ENCODE assay signal across 18 cellular contexts in genomic region chr11:13294178-13294577, GRCh38. TPM values are rescaled to one million over a fixed set of nuclear protein-coding genes. Genes with fewer than 3 reads are reported as not detected.
A peak's percentile ranks its signal among the peaks of the same experiment; 100 is the strongest.
DNase-seq lines count a peak whose midpoint lies in the region; ATAC-seq and TF ChIP-seq lines count a peak whose summit lies in the region.
"Had no signal": no experiment of that assay in that cellular context is flagged by ENCODE, and none has a peak within 500 bp of the region (broad histone marks: within the 10 kb centered on the region; RNA-seq: fewer than 3 reads in every experiment).

No MANE protein-coding gene starts in this region.

- H3K4me3 Mint-ChIP-seq in activated CD8-positive, alpha-beta memory T cell treated with anti-CD3 and anti-CD28 coated beads, Interleukin-2, amount 10 ng/mL, durations not matched to agents 7 days and 5 days = no peak overlapping the region
- H3K4me3 Mint-ChIP-seq in activated T-helper 17 cell treated with anti-CD3 and anti-CD28 coated beads, Interleukin-2, amount 50 U/mL, for 72 hours = peak overlapping the region; percentile 51
- H3K4me3 Mint-ChIP-seq in central memory CD8-positive, alpha-beta T cell = peak overlapping the region; percentile 25
- peak overlapping the region; percentile 24 for H3K4me3 Mint-ChIP-seq in natural killer cell treated with Interleukin-12 subunit alpha and Interleukin-12 subunit beta and Interleukin-15 and Interleukin-18, amount 100 ng/mL, for 72 hours
- H3K4me3 Mint-ChIP-seq: B cell; CD8-positive, alpha-beta T cell; GM23338 had no signal

- peaks cover 22% of the 10 kb centered on the region for H3K36me3 Mint-ChIP-seq in activated CD8-positive, alpha-beta memory T cell treated with anti-CD3 and anti-CD28 coated beads, Interleukin-2, amount 10 ng/mL, durations not matched to agents 7 days and 5 days
- H3K36me3 Mint-ChIP-seq in activated T-helper 17 cell treated with anti-CD3 and anti-CD28 coated beads, Interleukin-2, amount 50 U/mL, for 72 hours (ENCODE audit: low read depth) = peaks cover 24% of the 10 kb centered on the region
- peaks cover 8% of the 10 kb centered on the region for H3K36me3 Mint-ChIP-seq in central memory CD8-positive, alpha-beta T cell (ENCODE audit: insufficient read depth)
- no peaks in the 10 kb centered on the region for H3K36me3 Mint-ChIP-seq in natural killer cell treated with Interleukin-12 subunit alpha and Interleukin-12 subunit beta and Interleukin-15 and Interleukin-18, amount 100 ng/mL, for 72 hours

- WGBS in stomach, 5 donors = 53 to 63% (median 59%) methylated on average over 4 of the region's 4 CpGs

- H3K27me3 Mint-ChIP-seq in activated CD8-positive, alpha-beta memory T cell treated with anti-CD3 and anti-CD28 coated beads, Interleukin-2, amount 10 ng/mL, durations not matched to agents 7 days and 5 days = no peaks in the 10 kb centered on the region
- no peaks in the 10 kb centered on the region for H3K27me3 Mint-ChIP-seq in activated T-helper 17 cell treated with anti-CD3 and anti-CD28 coated beads, Interleukin-2, amount 50 U/mL, for 72 hours
- no peaks in the 10 kb centered on the region for H3K27me3 Mint-ChIP-seq in central memory CD8-positive, alpha-beta T cell
- H3K27me3 Mint-ChIP-seq in natural killer cell treated with Interleukin-12 subunit alpha and Interleukin-12 subunit beta and Interleukin-15 and Interleukin-18, amount 100 ng/mL, for 72 hours = no peaks in the 10 kb centered on the region
- H3K27me3 Mint-ChIP-seq: B cell had no signal

- no peak for TF ChIP-seq EP300 in stomach (IDR thresholded peaks at IDR 0.05)

- no peak for TF ChIP-seq POLR2A in stomach (IDR thresholded peaks at IDR 0.05)

- H3K36me3 ChIP-seq in stomach = no peaks in the 10 kb centered on the region

- POLR2A ChIA-PET in RWPE1 (lab: Yijun Ruan, JAX; ENCODE audit: low non-redundant PET) = no interaction called here

- H3K27ac ChIP-seq in stomach (no peak overlapping the region), RWPE1 (no peak overlapping the region)
- H3K27ac ChIP-seq: BLaER1 treated with 17β-estradiol and CSF1 and Interleukin-3, amounts not matched to agents 10 nM and 100 nM; HL-60 had no signal

- no peaks in the 10 kb centered on the region for H3K9me3 ChIP-seq in stomach
- H3K9me3 ChIP-seq: BLaER1 treated with 17β-estradiol and CSF1 and Interleukin-3, amounts not matched to agents 10 nM and 100 nM had no signal

- no peaks in the 10 kb centered on the region for H3K27me3 ChIP-seq in stomach
- H3K27me3 ChIP-seq: BLaER1 treated with 17β-estradiol and CSF1 and Interleukin-3, amounts not matched to agents 10 nM and 100 nM had no signal

- intact Hi-C loops in stomach (cut with DNase I; ENCODE audit: low total_unique reads) = no loop called here

- peaks cover 14 to 41% (median 26%) of the 10 kb centered on the region in 4 donors for H3K4me1 ChIP-seq in stomach

- no peak for TF ChIP-seq CTCF in stomach (IDR thresholded peaks at IDR 0.05)
- no peak for TF ChIP-seq CTCF in RWPE1 (conservative IDR thresholded peaks at IDR 0.05; ENCODE audit: low read depth)

- H3K4me3 ChIP-seq in stomach = no peak overlapping the region
- H3K4me3 ChIP-seq: BLaER1 treated with 17β-estradiol and CSF1 and Interleukin-3, amounts not matched to agents 10 nM and 100 nM; GM23338 had no signal

- H3K27ac Mint-ChIP-seq in activated CD8-positive, alpha-beta memory T cell treated with anti-CD3 and anti-CD28 coated beads, Interleukin-2, amount 10 ng/mL, durations not matched to agents 7 days and 5 days = peak overlapping the region; percentile 27
- peak overlapping the region; percentile 69 for H3K27ac Mint-ChIP-seq in activated T-helper 17 cell treated with anti-CD3 and anti-CD28 coated beads, Interleukin-2, amount 50 U/mL, for 72 hours
- H3K27ac Mint-ChIP-seq in central memory CD8-positive, alpha-beta T cell (ENCODE audit: low read depth) = no peak overlapping the region
- peak overlapping the region; percentile 87 to 97 for H3K27ac Mint-ChIP-seq in natural killer cell treated with Interleukin-12 subunit alpha and Interleukin-12 subunit beta and Interleukin-15 and Interleukin-18, amount 100 ng/mL, for 72 hours
- H3K27ac Mint-ChIP-seq: B cell; CD8-positive, alpha-beta T cell; GM23338 had no signal

- no peak for DNase-seq in activated CD8-positive, alpha-beta memory T cell treated with anti-CD3 and anti-CD28 coated beads, Interleukin-2, amount 10 ng/mL, durations not matched to agents 7 days and 5 days
- no peak for DNase-seq in activated CD8-positive, alpha-beta memory T cell treated with anti-CD3 and anti-CD28 coated beads for 24 hours
- DNase-seq in central memory CD8-positive, alpha-beta T cell (ENCODE audit: low spot score in 2 of 2) = no peak
- DNase-seq in natural killer cell treated with Interleukin-12 subunit alpha and Interleukin-12 subunit beta and Interleukin-15 and Interleukin-18, amount 100 ng/mL, for 72 hours (ENCODE audit: low spot score) = no peak
- no peak for DNase-seq in stimulated activated CD8-positive, alpha-beta memory T cell treated with anti-CD3 and anti-CD28 coated beads, Interleukin-4, amount 100 ng/mL, for 48 hours
- DNase-seq in stomach (no peak), RWPE1 (ENCODE audit: low spot score) (no peak)
- DNase-seq: CD8-positive, alpha-beta T cell; DMS 273 treated with DMSO at 0.1 percent for 48 hours; DMS53; DND-41; EL; HCEC 1CT had no signal

- no peaks in the 10 kb centered on the region for H3K9me3 Mint-ChIP-seq in activated CD8-positive, alpha-beta memory T cell treated with anti-CD3 and anti-CD28 coated beads, Interleukin-2, amount 10 ng/mL, durations not matched to agents 7 days and 5 days (ENCODE audit: low read depth)
- no peaks in the 10 kb centered on the region for H3K9me3 Mint-ChIP-seq in activated T-helper 17 cell treated with anti-CD3 and anti-CD28 coated beads, Interleukin-2, amount 50 U/mL, for 72 hours
- no peaks in the 10 kb centered on the region for H3K9me3 Mint-ChIP-seq in central memory CD8-positive, alpha-beta T cell
- no peaks in the 10 kb centered on the region for H3K9me3 Mint-ChIP-seq in natural killer cell treated with Interleukin-12 subunit alpha and Interleukin-12 subunit beta and Interleukin-15 and Interleukin-18, amount 100 ng/mL, for 72 hours
- H3K9me3 Mint-ChIP-seq: CD8-positive, alpha-beta T cell; GM23338 had no signal

- H3K4me1 Mint-ChIP-seq in activated CD8-positive, alpha-beta memory T cell treated with anti-CD3 and anti-CD28 coated beads, Interleukin-2, amount 10 ng/mL, durations not matched to agents 7 days and 5 days = peaks cover 93% of the 10 kb centered on the region
- peaks cover 79% of the 10 kb centered on the region for H3K4me1 Mint-ChIP-seq in activated T-helper 17 cell treated with anti-CD3 and anti-CD28 coated beads, Interleukin-2, amount 50 U/mL, for 72 hours
- H3K4me1 Mint-ChIP-seq in central memory CD8-positive, alpha-beta T cell = peaks cover 85% of the 10 kb centered on the region
- H3K4me1 Mint-ChIP-seq in natural killer cell treated with Interleukin-12 subunit alpha and Interleukin-12 subunit beta and Interleukin-15 and Interleukin-18, amount 100 ng/mL, for 72 hours (ENCODE audit: low read depth in 2 of 2) = peaks cover 81 to 88% of the 10 kb centered on the region in 2 donors

- no peak for ATAC-seq in activated CD8-positive, alpha-beta memory T cell treated with anti-CD3 and anti-CD28 coated beads, Interleukin-2, amount 10 ng/mL, durations not matched to agents 7 days and 5 days
- ATAC-seq in activated T-helper 17 cell treated with anti-CD3 and anti-CD28 coated beads, Interleukin-2, amount 50 U/mL, for 72 hours (replicated peaks) = no peak
- no peak for ATAC-seq in central memory CD8-positive, alpha-beta T cell (replicated peaks; ENCODE audit: extremely low read depth, poor library complexity, severe bottlenecking)
- ATAC-seq in natural killer cell treated with Interleukin-12 subunit alpha and Interleukin-12 subunit beta and Interleukin-15 and Interleukin-18, amount 100 ng/mL, for 72 hours = no peak
- ATAC-seq: CD8-positive, alpha-beta T cell; GM23338 had no signal

- CTCF ChIA-PET in activated CD8-positive, alpha-beta memory T cell treated with anti-CD3 and anti-CD28 coated beads, Interleukin-2, amount 10 ng/mL, durations not matched to agents 7 days and 5 days (lab: Charles Lee) = interaction anchor here (0.9 to 7.8 kb wide), 3 partner anchors 9 to 42 kb away, joined by 3 to 45 read pairs (median 4); no protein-coding TSS in a partner anchor
- CTCF ChIA-PET in RWPE1 (lab: Yijun Ruan, JAX) = interaction anchor here (0.7 kb wide), 1 partner anchor 22 kb away, joined by 4 read pairs; no protein-coding TSS in a partner anchor

RNA-seq across cellular contexts. Expression of gene BMAL1, which starts 16.6 kb away (rescaled TPM):
- 10 to 100 TPM; 56.8 to 81.8 TPM for total RNA-seq in activated CD8-positive, alpha-beta memory T cell treated with anti-CD3 and anti-CD28 coated beads, Interleukin-2, amount 10 ng/mL, durations not matched to agents 7 days and 5 days
- total RNA-seq in activated T-helper 17 cell treated with anti-CD3 and anti-CD28 coated beads, Interleukin-2, amount 50 U/mL, for 72 hours = 10 to 100 TPM; 41.6 to 44.7 TPM
- 10 to 100 TPM; 61.4 to 82.1 TPM for total RNA-seq in natural killer cell treated with Interleukin-12 subunit alpha and Interleukin-12 subunit beta and Interleukin-15 and Interleukin-18, amount 100 ng/mL, for 72 hours
- total RNA-seq in stomach = 100 to 1,000 TPM in 1 of 5 donors, 10 to 100 TPM in 3, 1 to 10 TPM in 1; 7.1 to 132 (median 38.0) TPM
- polyA plus RNA-seq in stomach = 10 to 100 TPM in 2 of 3 donors, 1 to 10 TPM in 1; 8.4 to 17.1 (median 13.1) TPM
